Comparison of ENCODE assay signal across 28 cellular contexts in genomic region chr3:96719921-96720320, GRCh38.
"Had no signal": no experiment of that assay in that cellular context is flagged by ENCODE, and none has a peak within 500 bp of the region (broad histone marks: within the 10 kb centered on the region; RNA-seq: fewer than 3 reads in every experiment).

No MANE protein-coding gene starts in this region.

- ATAC-seq: natural killer cell; psoas muscle; right cardiac atrium; sciatic nerve; stimulated activated memory B cell treated with anti-CD40 and anti-IgM and Interleukin-4, amounts not matched to agents 10 μg/mL and 1 μg/mL and 100 μg/mL, for 72 hours; stimulated activated naive CD8-positive, alpha-beta T cell treated with anti-CD3 and anti-CD28 coated beads, Interleukin-15, amount 100 ng/mL, for 72 hours; stimulated activated naive CD8-positive, alpha-beta T cell treated with anti-CD3 and anti-CD28 coated beads, Interleukin-15, Interleukin-2, amounts not matched to agents 100 U/mL and 50 U/mL, for 24 hours; upper lobe of right lung had no signal

- H3K27ac ChIP-seq: neural progenitor cell, ovary, parathyroid adenoma, psoas muscle, skin epidermis, spleen, suprapubic skin, testis, tibial artery, transverse colon, upper lobe of right lung, uterus had no signal

- DNase-seq: natural killer cell; occipital lobe; ovary; posterior cingulate gyrus; psoas muscle; right cardiac atrium; spleen; stimulated activated CD4-positive, alpha-beta T cell treated with anti-CD3 and anti-CD28 coated beads, Interleukin-12 subunit alpha, Interleukin-12 subunit beta, amount 100 ng/mL, for 4 hours; stimulated activated CD4-positive, alpha-beta T cell treated with anti-CD3 and anti-CD28 coated beads, Interleukin-1b, Interleukin-23, amount 100 ng/mL, for 48 hours; stimulated activated CD4-positive, alpha-beta T cell treated with anti-CD3 and anti-CD28 coated beads, Interleukin-4, amount 100 ng/mL, for 1 hour; stimulated activated CD4-positive, alpha-beta T cell treated with anti-CD3 and anti-CD28 coated beads, Interleukin-4, amount 100 ng/mL, for 4 hours; stimulated activated CD8-positive, alpha-beta memory T cell treated with anti-CD3 and anti-CD28 coated beads, Interleukin-4, amount 100 ng/mL, for 48 hours; stimulated activated naive CD4-positive, alpha-beta T cell; stimulated activated naive CD8-positive, alpha-beta T cell treated with anti-CD3 and anti-CD28 coated beads, Interleukin-15, amount 100 ng/mL, for 72 hours; stimulated activated naive CD8-positive, alpha-beta T cell treated with anti-CD3 and anti-CD28 coated beads, Interleukin-15, Interleukin-2, amounts not matched to agents 100 U/mL and 50 U/mL, for 24 hours; substantia nigra; testis; tibial artery; transverse colon; upper lobe of right lung; uterus had no signal

- H3K9me3 ChIP-seq: ovary, psoas muscle, suprapubic skin, testis, transverse colon, upper lobe of right lung, uterus had no signal

- H3K4me1 ChIP-seq: neural progenitor cell, parathyroid adenoma, psoas muscle, spleen, suprapubic skin, testis, tibial artery, transverse colon, upper lobe of right lung, uterus had no signal

- H3K4me2 ChIP-seq: neural progenitor cell, smooth muscle cell had no signal

- H3K4me3 ChIP-seq: neural progenitor cell, ovary, psoas muscle, skin epidermis, smooth muscle cell, spleen, suprapubic skin, testis, tibial artery, transverse colon, upper lobe of right lung, uterus had no signal

- H3K36me3 ChIP-seq: neural progenitor cell, ovary, spleen, suprapubic skin, tibial artery, transverse colon, upper lobe of right lung, uterus had no signal

- H3K27me3 ChIP-seq: neural progenitor cell, ovary, spleen, suprapubic skin, testis, tibial artery, transverse colon, upper lobe of right lung, uterus had no signal

- H3K79me2 ChIP-seq: parathyroid adenoma had no signal

- H2AFZ ChIP-seq: neural progenitor cell, parathyroid adenoma had no signal

- H3K9ac ChIP-seq: neural progenitor cell, parathyroid adenoma had no signal
